In genomic region chr7:106987777-106988176, GRCh38 we compare ENCODE assay signal across 1 cellular context.
TF ChIP-seq lines count a peak whose summit lies in the region.

No MANE protein-coding gene starts in this region.

TF ChIP-seq in K562, 482 proteins besides CTCF, POLR2A, EP300 and RAD21 (continued from another document):
- TF ChIP-seq ZNF639 (CRISPR knock-in tag; conservative IDR thresholded peaks at IDR 0.05 in 1 of 2, IDR thresholded peaks at IDR 0.05 in 1 of 2): peak in 1 of 2 experiments; percentile 49; a peak in 2 of 4 replicates
- no peak for TF ChIP-seq ZFP1 (CRISPR knock-in tag; IDR thresholded peaks at IDR 0.05)
- TF ChIP-seq ZNF592 (IDR thresholded peaks at IDR 0.05): peak; percentile 37; the same call in 1 of the 2 replicates
- peak; percentile 86 for TF ChIP-seq CEBPB (tag; IDR thresholded peaks at IDR 0.05)
- TF ChIP-seq NR2C1 (IDR thresholded peaks at IDR 0.05): no peak
- TF ChIP-seq NR2C1 (tag; IDR thresholded peaks at IDR 0.05): peak; percentile 19; the same call in 1 of the 2 replicates
- TF ChIP-seq CEBPG (CRISPR knock-in tag; IDR thresholded peaks at IDR 0.05): no peak
- peak in 1 of 2 experiments; percentile 48; a peak in 2 of 4 replicates for TF ChIP-seq CEBPG (tag; conservative IDR thresholded peaks at IDR 0.05 in 1 of 2, IDR thresholded peaks at IDR 0.05 in 1 of 2)
- no peak for TF ChIP-seq ARID2 (IDR thresholded peaks at IDR 0.05)
- peak; percentile 43 for TF ChIP-seq CXXC5 (CRISPR knock-in tag; IDR thresholded peaks at IDR 0.05)
- TF ChIP-seq NR2C2 (CRISPR knock-in tag; IDR thresholded peaks at IDR 0.05): no peak
- 0 out of 2 replicates have a peak, but pooled peaks have one; percentile 9 for TF ChIP-seq NR2C2 (tag; IDR thresholded peaks at IDR 0.05)
- TF ChIP-seq RBM25 (IDR thresholded peaks at IDR 0.05; ENCODE audit: low read depth, low read length, severe bottlenecking): no peak
- 0 out of 2 replicates have a peak, but pooled peaks have one; percentile 21 for TF ChIP-seq L3MBTL2 (IDR thresholded peaks at IDR 0.05)
- TF ChIP-seq NCOA4 (IDR thresholded peaks at IDR 0.05; ENCODE audit: partially characterized antibody): no peak
- TF ChIP-seq ARID1B (IDR thresholded peaks at IDR 0.05): 0 out of 2 replicates have a peak, but pooled peaks have one; percentile 2
- TF ChIP-seq MEF2D (tag; conservative IDR thresholded peaks at IDR 0.05; ENCODE audit: low read depth): 0 out of 2 replicates have a peak, but pooled peaks have one; percentile 12
- TF ChIP-seq DMBX1 (CRISPR knock-in tag; IDR thresholded peaks at IDR 0.05; ENCODE audit: borderline replicate concordance): no peak
- TF ChIP-seq ZNF431 (CRISPR knock-in tag; IDR thresholded peaks at IDR 0.05): no peak
- no peak for TF ChIP-seq PML (IDR thresholded peaks at IDR 0.05; ENCODE audit: low read length)
- peak; percentile 68; the same call in 1 of the 2 replicates for TF ChIP-seq RREB1 (CRISPR knock-in tag; IDR thresholded peaks at IDR 0.05)
